In genomic region chr6:156963712-156964700, GRCh38 we compare ENCODE assay signal across 8 cellular contexts.
DNase-seq lines count a peak whose midpoint lies in the region; TF ChIP-seq lines count a peak whose summit lies in the region.

No MANE protein-coding gene starts in this region.

- POLR2A ChIA-PET in RWPE1 (lab: Yijun Ruan, JAX; ENCODE audit: low non-redundant PET): no interaction called here

- DNase-seq in NCI-H2227 (lab: John Stamatoyannopoulos, UW; ENCODE audit: unreplicated experiment) (peak; percentile 6), NCI-H2227 treated with DMSO at 0.1 percent for 48 hours (lab: John Stamatoyannopoulos, UW) (no peak), NOMO-1 treated with DMSO at 0.1 percent for 48 hours (lab: John Stamatoyannopoulos, UW; ENCODE audit: unreplicated experiment) (peak; percentile 55), neural crest cell (ENCODE audit: low read depth, low spot score) (no peak), RWPE1 (ENCODE audit: low spot score) (no peak), NCI-H1092 treated with DMSO at 0.1 percent for 48 hours (lab: John Stamatoyannopoulos, UW) (no peak)
- no peak for DNase-seq in activated effector memory CD4-positive, alpha-beta T cell treated with Interleukin-2 at 50 U/mL for 16 hours

- H3K4me3 Mint-ChIP-seq in dendritic cell treated with granulocyte-macrophage colony-stimulating factor and Interleukin-4, amounts not matched to agents 40 ng/mL and 50 ng/mL, for 4 days: peak overlapping the region; percentile 76
- no peak overlapping the region for H3K4me3 Mint-ChIP-seq in neural crest cell

- CTCF ChIA-PET in RWPE1 (lab: Yijun Ruan, JAX): no interaction called here

- H3K36me3 Mint-ChIP-seq in dendritic cell treated with granulocyte-macrophage colony-stimulating factor and Interleukin-4, amounts not matched to agents 40 ng/mL and 50 ng/mL, for 4 days (ENCODE audit: low read depth): peaks cover 6% of the 10 kb centered on the region
- H3K36me3 Mint-ChIP-seq in neural crest cell (ENCODE audit: low read depth): no peaks in the 10 kb centered on the region

- no peak overlapping the region for H3K27ac ChIP-seq in RWPE1

- H3K9me3 Mint-ChIP-seq in dendritic cell treated with granulocyte-macrophage colony-stimulating factor and Interleukin-4, amounts not matched to agents 40 ng/mL and 50 ng/mL, for 4 days: no peaks in the 10 kb centered on the region
- peaks cover 2% of the 10 kb centered on the region for H3K9me3 Mint-ChIP-seq in neural crest cell

- intact Hi-C loops in dendritic cell treated with granulocyte-macrophage colony-stimulating factor and Interleukin-4, amounts not matched to agents 40 ng/mL and 50 ng/mL, for 4 days (cut with micrococcal nuclease): no loop called here

- H3K27ac Mint-ChIP-seq in dendritic cell treated with granulocyte-macrophage colony-stimulating factor and Interleukin-4, amounts not matched to agents 40 ng/mL and 50 ng/mL, for 4 days: peak overlapping the region; percentile 81
- peak overlapping the region; percentile 89 for H3K27ac Mint-ChIP-seq in neural crest cell (ENCODE audit: unreplicated experiment)

- H3K4me1 Mint-ChIP-seq in dendritic cell treated with granulocyte-macrophage colony-stimulating factor and Interleukin-4, amounts not matched to agents 40 ng/mL and 50 ng/mL, for 4 days (ENCODE audit: low read depth): peaks cover 7% of the 10 kb centered on the region
- peaks cover 29% of the 10 kb centered on the region for H3K4me1 Mint-ChIP-seq in neural crest cell

- H3K27me3 Mint-ChIP-seq in dendritic cell treated with granulocyte-macrophage colony-stimulating factor and Interleukin-4, amounts not matched to agents 40 ng/mL and 50 ng/mL, for 4 days: no peaks in the 10 kb centered on the region
- no peaks in the 10 kb centered on the region for H3K27me3 Mint-ChIP-seq in neural crest cell (ENCODE audit: low read depth)

- TF ChIP-seq CTCF in neural crest cell (conservative IDR thresholded peaks at IDR 0.05): no peak
- TF ChIP-seq CTCF in RWPE1 (conservative IDR thresholded peaks at IDR 0.05; ENCODE audit: low read depth): no peak

Comparison
In these comparisons a context has a peak if more than half of its experiments do, and no peak if none do; other contexts are left out.
1. DNase-seq: peak in NCI-H2227 (single experiment) and NOMO-1 treated with DMSO at 0.1 percent for 48 hours (single experiment); none in NCI-H2227 treated with DMSO at 0.1 percent for 48 hours (single experiment), neural crest cell (single experiment), RWPE1 (single experiment), NCI-H1092 treated with DMSO at 0.1 percent for 48 hours (single experiment) and activated effector memory CD4-positive, alpha-beta T cell treated with Interleukin-2 at 50 U/mL for 16 hours (single experiment).